Comparison of ENCODE assay signal across 17 cellular contexts in the genomic region with DNA sequence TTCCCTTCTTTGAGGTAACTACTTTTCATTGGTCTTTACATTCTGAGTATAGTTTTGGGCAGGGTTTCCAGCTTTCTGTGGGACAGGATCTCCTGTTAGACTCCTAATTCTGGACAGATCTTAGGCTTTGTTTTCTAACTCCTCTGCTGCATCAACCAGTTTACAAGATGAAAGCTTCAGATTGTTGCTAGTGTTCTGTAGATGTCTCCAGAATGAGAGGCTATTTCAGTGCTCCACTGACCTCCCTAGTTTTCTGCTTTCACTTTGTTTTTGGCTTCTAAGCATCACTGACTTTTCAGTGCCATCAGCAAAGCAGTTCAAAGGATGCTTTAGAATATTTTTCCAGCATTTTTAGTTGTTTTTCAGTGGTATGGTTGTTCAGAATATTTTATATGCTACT.
DNase-seq lines count a peak whose midpoint lies in the region; FAIRE-seq and TF ChIP-seq lines count a peak whose summit lies in the region.
"Had no signal": no experiment of that assay in that cellular context is flagged by ENCODE, and none has a peak within 500 bp of the region (broad histone marks: within the 10 kb centered on the region; RNA-seq: fewer than 3 reads in every experiment).

No MANE protein-coding gene starts in this region.

- peaks cover 27% of the 10 kb centered on the region for H3K9me3 Mint-ChIP-seq in mesothelial cell of epicardium
- H3K9me3 Mint-ChIP-seq: GM23338 had no signal

- TF ChIP-seq EP300 in H1 (IDR thresholded peaks at IDR 0.05; ENCODE audit: borderline replicate concordance in 1 of 2, low read depth in 2 of 2, low read length in 2 of 2) = no peak

- no peak for TF ChIP-seq POLR2A in H1 (IDR thresholded peaks at IDR 0.05; ENCODE audit: control extremely low read depth in 1 of 2, low read depth in 2 of 2, low read length in 2 of 2)

- H3K27me3 ChIP-seq in GM23248 (replicated peaks; ENCODE audit: insufficient read depth) (no peaks in the 10 kb centered on the region), PC-9 (ENCODE audit: insufficient read depth, low read depth) (no peaks in the 10 kb centered on the region), H1 (replicated peaks in 1 of 4; ENCODE audit: control insufficient read depth in 3 of 4, extremely low read depth in 1 of 4, insufficient read depth in 3 of 4, low read length in 3 of 4) (no peaks in the 10 kb centered on the region)
- H3K27me3 ChIP-seq: SJCRH30 had no signal

- H3K4me1 ChIP-seq in GM23248 (ENCODE audit: insufficient read depth) = no peaks in the 10 kb centered on the region
- no peaks in the 10 kb centered on the region for H3K4me1 ChIP-seq in PC-9 (replicated peaks; ENCODE audit: insufficient read depth)
- peaks cover 0 to 5% (median 3%) of the 10 kb centered on the region in 4 experiments; a peak in 3 of 7 replicates for H3K4me1 ChIP-seq in H1 (replicated peaks in 1 of 4; ENCODE audit: control insufficient read depth in 3 of 4, insufficient read depth in 4 of 4, low read length in 3 of 4)
- H3K4me1 ChIP-seq: SJCRH30 had no signal

- H3K4ac ChIP-seq in H1 (replicated peaks; ENCODE audit: insufficient read length, low read depth, low read length) = no peak overlapping the region

- peaks cover 2% of the 10 kb centered on the region; the same call in 1 of the 2 replicates for H3K79me1 ChIP-seq in H1 (ENCODE audit: low read depth, low read length)

- no peak overlapping the region for H3K4me2 ChIP-seq in GM23248 (ENCODE audit: unreplicated experiment)
- no peak overlapping the region for H3K4me2 ChIP-seq in PC-9
- no peak overlapping the region for H3K4me2 ChIP-seq in H1 (ENCODE audit: insufficient read depth in 1 of 2, low read depth in 2 of 2, low read length in 2 of 2)
- H3K4me2 ChIP-seq: GM23338 had no signal

- in situ Hi-C loops in GM23248 (cut with MboI) = no loop called here

- no peaks in the 10 kb centered on the region for H3K36me3 ChIP-seq in GM23248 (ENCODE audit: low read depth)
- no peaks in the 10 kb centered on the region for H3K36me3 ChIP-seq in PC-9 (ENCODE audit: low read depth)
- no peaks in the 10 kb centered on the region for H3K36me3 ChIP-seq in H1 (ENCODE audit: control insufficient read depth in 2 of 4, insufficient read depth in 4 of 4, low read length in 3 of 4)
- H3K36me3 ChIP-seq: SJCRH30 had no signal

- no peaks in the 10 kb centered on the region for H3K9me2 ChIP-seq in GM23248 (ENCODE audit: insufficient read depth)
- no peaks in the 10 kb centered on the region for H3K9me2 ChIP-seq in PC-9 (ENCODE audit: insufficient read depth)

- CTCF ChIA-PET in PC-9 (lab: Charles Lee) (no interaction called here), H1 (lab: Charles Lee; ENCODE audit: partially characterized antibody) (no interaction called here)

- H2BK120ac ChIP-seq in H1 (replicated peaks; ENCODE audit: low read depth, low read length) = no peak overlapping the region

- intact Hi-C loops in PC-9 (cut with micrococcal nuclease; ENCODE audit: unreplicated experiment) = no loop called here

- H4K20me1 ChIP-seq in GM23248 (ENCODE audit: insufficient read depth) = no peaks in the 10 kb centered on the region
- H4K20me1 ChIP-seq in PC-9 (ENCODE audit: insufficient read depth) = no peaks in the 10 kb centered on the region
- peaks cover 0 to 4% of the 10 kb centered on the region in 2 experiments for H4K20me1 ChIP-seq in H1 (replicated peaks in 1 of 2; ENCODE audit: control insufficient read depth in 1 of 2, insufficient read depth in 2 of 2, low read length in 2 of 2)

- no peak overlapping the region for H4K8ac ChIP-seq in H1 (ENCODE audit: extremely low read depth, insufficient read depth, low read length)

- peak; percentile 39 for FAIRE-seq in H1 (lab: Jason Lieb, UNC)
- FAIRE-seq: GM19239 had no signal

- BruUV-seq in PC-9 (replicated peaks; lab: Mats Ljungman, UMichigan) = no TSS peak

- no peaks in the 10 kb centered on the region for H3K27me3 Mint-ChIP-seq in mesothelial cell of epicardium (ENCODE audit: low read depth)

- H2BK12ac ChIP-seq in H1 (ENCODE audit: low read depth, low read length) = no peak overlapping the region

- H3K27ac ChIP-seq in GM23248 = no peak overlapping the region
- H3K27ac ChIP-seq in PC-9 = no peak overlapping the region
- H3K27ac ChIP-seq in H1 (ENCODE audit: low read depth, low read length) = no peak overlapping the region
- H3K27ac ChIP-seq: SJCRH30 had no signal

- H2BK5ac ChIP-seq in H1 (ENCODE audit: low read depth, low read length) = no peak overlapping the region

- peaks cover 31% of the 10 kb centered on the region for H3K36me3 Mint-ChIP-seq in mesothelial cell of epicardium

- H4K5ac ChIP-seq in H1 (ENCODE audit: insufficient read length, low read depth, low read length) = no peak overlapping the region

- H2BK20ac ChIP-seq in H1 (ENCODE audit: low read length) = no peak overlapping the region

- H4K91ac ChIP-seq in H1 (replicated peaks; ENCODE audit: insufficient read length, low read length) = no peak overlapping the region

- no peak overlapping the region for H3K56ac ChIP-seq in H1 (replicated peaks; ENCODE audit: insufficient read length, low read depth, low read length)

- peak overlapping the region; percentile 62 for H2AFZ ChIP-seq in GM23248
- H2AFZ ChIP-seq in PC-9 = peak overlapping the region; percentile 40; the same call in 1 of the 2 replicates
- no peak overlapping the region for H2AFZ ChIP-seq in H1 (ENCODE audit: low read length)
- H2AFZ ChIP-seq: GM23338 had no signal

- H3K9ac ChIP-seq in GM23248 = no peak overlapping the region
- no peak overlapping the region; a peak in 1 of 7 replicates for H3K9ac ChIP-seq in H1 (replicated peaks in 1 of 4; ENCODE audit: extremely low read depth in 1 of 4, low read depth in 3 of 4, low read length in 3 of 4)

- H3K4me1 Mint-ChIP-seq in mesothelial cell of epicardium = peaks cover 24% of the 10 kb centered on the region
- H3K4me1 Mint-ChIP-seq: B cell had no signal

- no peak overlapping the region for H2AK5ac ChIP-seq in H1 (ENCODE audit: low read depth, low read length)

- no peak overlapping the region for H3K18ac ChIP-seq in H1 (ENCODE audit: extremely low read depth, low read length)

- H3K23ac ChIP-seq in H1 (ENCODE audit: insufficient read length) = no peak overlapping the region

- H3K14ac ChIP-seq in H1 (ENCODE audit: insufficient read length) = no peak overlapping the region

- no peaks in the 10 kb centered on the region for H3F3A ChIP-seq in GM23248 (ENCODE audit: insufficient read depth)
- no peaks in the 10 kb centered on the region for H3F3A ChIP-seq in PC-9 (ENCODE audit: insufficient read depth, low read depth)

- peak overlapping the region; percentile 91 for H3K27ac Mint-ChIP-seq in mesothelial cell of epicardium
- H3K27ac Mint-ChIP-seq: B cell, GM23338 had no signal

- TF ChIP-seq CTCF in PC-9 (conservative IDR thresholded peaks at IDR 0.05) (no peak), H1 (IDR thresholded peaks at IDR 0.05; ENCODE audit: control extremely low read depth in 1 of 3, insufficient read depth in 1 of 3, low read depth in 1 of 3, low read length in 3 of 3) (no peak), mesothelial cell of epicardium (IDR thresholded peaks at IDR 0.05; ENCODE audit: unreplicated experiment) (no peak)

- no peak overlapping the region for H2BK15ac ChIP-seq in H1 (ENCODE audit: low read length)

- H3K79me2 ChIP-seq in GM23248 (ENCODE audit: insufficient read depth) = no peaks in the 10 kb centered on the region
- no peaks in the 10 kb centered on the region for H3K79me2 ChIP-seq in PC-9 (ENCODE audit: low read depth)
- peaks cover 7 to 80% of the 10 kb centered on the region in 2 experiments; a peak in 3 of 4 replicates for H3K79me2 ChIP-seq in H1 (ENCODE audit: control insufficient read depth in 1 of 2, insufficient read depth in 2 of 2, low read length in 2 of 2)

- H3K9me3 ChIP-seq in GM23248 (ENCODE audit: low read depth) = no peaks in the 10 kb centered on the region
- no peaks in the 10 kb centered on the region for H3K9me3 ChIP-seq in PC-9 (ENCODE audit: insufficient read depth, low read depth)
- no peaks in the 10 kb centered on the region for H3K9me3 ChIP-seq in H1 (ENCODE audit: insufficient read depth in 2 of 2, low read depth in 1 of 2, low read length in 1 of 2)
- H3K9me3 ChIP-seq: SJCRH30 had no signal

- DNase-seq in GM23248 (no peak), PC-9 (no peak), H1 (ENCODE audit: low read depth in 1 of 2, low spot score in 2 of 2) (no peak), mesothelial cell of epicardium (ENCODE audit: low spot score in 2 of 2, unreplicated experiment in 2 of 2) (no peak), NCI-H526 (lab: John Stamatoyannopoulos, UW) (no peak), AG08396 (ENCODE audit: low spot score) (no peak), NCI-H69 (lab: John Stamatoyannopoulos, UW) (no peak), NCI-H446 (lab: John Stamatoyannopoulos, UW) (no peak)
- DNase-seq: NCI-H1417, NCI-H187 treated with DMSO at 0.1 percent for 48 hours, NCI-H2227 treated with DMSO at 0.1 percent for 48 hours, NCI-H524, SJCRH30, SW 1271 had no signal

- H3K4me3 ChIP-seq in GM23248 (no peak overlapping the region), PC-9 (no peak overlapping the region), H1 (ENCODE audit: extremely low read depth in 1 of 4, insufficient read depth in 2 of 4, low read depth in 3 of 4, low read length in 4 of 4) (no peak overlapping the region)
- H3K4me3 ChIP-seq: GM23338, SJCRH30 had no signal

- H3K23me2 ChIP-seq in H1 (ENCODE audit: low read depth, low read length) = no peaks in the 10 kb centered on the region

- no peak for TF ChIP-seq RAD21 in H1 (IDR thresholded peaks at IDR 0.05 in 1 of 2, conservative IDR thresholded peaks at IDR 0.05 in 1 of 2; ENCODE audit: low read depth in 2 of 2, low read length in 2 of 2)

- no peak overlapping the region for H3K4me3 Mint-ChIP-seq in mesothelial cell of epicardium
- H3K4me3 Mint-ChIP-seq: B cell, GM23338 had no signal

- POLR2A ChIA-PET in PC-9 (lab: Charles Lee; ENCODE audit: unreplicated experiment) (no interaction called here), H1 (lab: Charles Lee; ENCODE audit: partially characterized antibody) (interaction anchor here (2.5 kb wide), 1 partner anchor 102 kb away, joined by 10 read pairs; a partner anchor contains a TSS)

TF ChIP-seq in H1, 55 proteins besides CTCF, POLR2A, EP300 and RAD21 (continues in another document):
- no peak for TF ChIP-seq SAP30 (IDR thresholded peaks at IDR 0.05; ENCODE audit: insufficient read depth, insufficient replicate concordance, low read length)
- TF ChIP-seq SIRT6 (IDR thresholded peaks at IDR 0.05; ENCODE audit: low read length) = no peak
- TF ChIP-seq CBX5 (IDR thresholded peaks at IDR 0.05; ENCODE audit: low read depth, low read length) = no peak
- TF ChIP-seq GABPA (IDR thresholded peaks at IDR 0.05; ENCODE audit: borderline replicate concordance, insufficient read depth, low read length) = no peak
- no peak for TF ChIP-seq KDM1A (IDR thresholded peaks at IDR 0.05; ENCODE audit: borderline replicate concordance, low read length)
- TF ChIP-seq CHD2 (IDR thresholded peaks at IDR 0.05; ENCODE audit: low read length) = no peak
- no peak for TF ChIP-seq TAF7 (optimal IDR thresholded peaks at IDR 0.05; ENCODE audit: borderline replicate concordance, low read depth, low read length)
- TF ChIP-seq PHF8 (conservative IDR thresholded peaks at IDR 0.05; ENCODE audit: low read depth, low read length) = no peak
- no peak for TF ChIP-seq SP2 (IDR thresholded peaks at IDR 0.05; ENCODE audit: low read length)
- no peak for TF ChIP-seq HDAC6 (IDR thresholded peaks at IDR 0.05; ENCODE audit: low read depth, low read length)
